27 cellular contexts compared by ENCODE assay signal in the genomic region with DNA sequence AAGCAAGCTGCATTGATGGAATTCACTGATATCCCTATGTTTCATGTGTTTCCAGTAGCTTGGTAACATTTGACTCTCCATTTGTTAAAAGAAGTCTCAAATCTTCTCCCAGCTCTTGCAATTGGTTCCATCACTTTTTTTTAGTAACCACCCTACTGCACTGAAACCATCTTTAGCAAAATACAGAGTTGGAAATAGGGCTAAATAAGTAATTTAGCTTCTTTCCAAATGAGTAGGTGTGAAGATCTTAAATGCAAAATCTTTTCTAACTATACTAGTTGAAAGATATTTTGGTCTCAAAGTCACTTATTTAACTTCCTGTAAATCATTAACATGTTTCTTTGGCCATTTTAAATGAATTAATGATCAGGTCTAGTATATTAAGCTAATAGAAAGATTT.
A peak's percentile ranks its signal among the peaks of the same experiment; 100 is the strongest.
DNase-seq lines count a peak whose midpoint lies in the region; ATAC-seq, FAIRE-seq and TF ChIP-seq lines count a peak whose summit lies in the region.
"Had no signal": no experiment of that assay in that cellular context is flagged by ENCODE, and none has a peak within 500 bp of the region (broad histone marks: within the 10 kb centered on the region; RNA-seq: fewer than 3 reads in every experiment).

No MANE protein-coding gene starts in this region.

- no peak overlapping the region for H3K27ac ChIP-seq in left ventricle myocardium inferior (replicated peaks)
- H3K27ac ChIP-seq in kidney (ENCODE audit: low read depth in 2 of 2, low read length in 2 of 2) = no peak overlapping the region
- H3K27ac ChIP-seq: Peyer's patch, thoracic aorta, vagina had no signal

- H3K27me3 ChIP-seq in GM06990 (replicated peaks; ENCODE audit: control insufficient read depth, insufficient read depth, low read length) (no peaks in the 10 kb centered on the region; the same call in 1 of the 2 replicates), left ventricle myocardium inferior (ENCODE audit: low read depth) (no peaks in the 10 kb centered on the region)
- H3K27me3 ChIP-seq: Peyer's patch, vagina had no signal

- intact Hi-C loops in left ventricle myocardium inferior (cut with micrococcal nuclease) = no loop called here
- intact Hi-C loops in kidney (cut with DNase I) = no loop called here

- no peak for TF ChIP-seq CTCF in GM06990 (IDR thresholded peaks at IDR 0.05; ENCODE audit: insufficient read depth, low read length, poor library complexity, severe bottlenecking)
- no peak for TF ChIP-seq CTCF in left ventricle myocardium inferior (IDR thresholded peaks at IDR 0.05; ENCODE audit: borderline replicate concordance)
- no peak for TF ChIP-seq CTCF in kidney (IDR thresholded peaks at IDR 0.05; ENCODE audit: borderline replicate concordance, extremely low read depth, insufficient read depth)

- no peaks in the 10 kb centered on the region for H3K9me3 ChIP-seq in left ventricle myocardium inferior (replicated peaks)
- H3K9me3 ChIP-seq in kidney (ENCODE audit: control insufficient read depth in 1 of 2, low read length in 2 of 2) = no peaks in the 10 kb centered on the region
- H3K9me3 ChIP-seq: Peyer's patch, thoracic aorta, vagina had no signal

- no peak for FAIRE-seq in kidney (lab: Jason Lieb, UNC)
- FAIRE-seq: GM12891, K562 had no signal

- H3K36me3 ChIP-seq in GM06990 (ENCODE audit: control insufficient read depth, insufficient read depth, low read length) (no peaks in the 10 kb centered on the region), left ventricle myocardium inferior (no peaks in the 10 kb centered on the region), kidney (ENCODE audit: control insufficient read depth in 1 of 2, insufficient read depth in 2 of 2, low read length in 2 of 2) (no peaks in the 10 kb centered on the region)
- H3K36me3 ChIP-seq: Peyer's patch, thoracic aorta, vagina had no signal

- H3K9ac ChIP-seq in kidney (ENCODE audit: low read length in 2 of 2) = no peak overlapping the region

- ATAC-seq in GM18861 (IDR thresholded peaks at IDR 0.05; ENCODE audit: unreplicated experiment) (peak; percentile 85), GM21447 (IDR thresholded peaks at IDR 0.05; ENCODE audit: unreplicated experiment) (peak; percentile 76), HG03175 (IDR thresholded peaks at IDR 0.05; ENCODE audit: unreplicated experiment) (peak; percentile 88)
- ATAC-seq: K562; left ventricle myocardium superior; naive thymus-derived CD4-positive, alpha-beta T cell; stimulated activated naive CD8-positive, alpha-beta T cell treated with anti-CD3 and anti-CD28 coated beads, Interleukin-15, Interleukin-2, amounts not matched to agents 100 U/mL and 50 U/mL, for 24 hours had no signal

- H3K4me3 ChIP-seq in GM06990 (replicated peaks; ENCODE audit: low read depth, low read length) (no peak overlapping the region), left ventricle myocardium inferior (no peak overlapping the region), kidney (ENCODE audit: low read length in 2 of 2) (no peak overlapping the region)
- H3K4me3 ChIP-seq: K562, Peyer's patch, thoracic aorta, vagina had no signal

- peak; percentile 21 for DNase-seq in GM06990 (ENCODE audit: extremely low read depth, insufficient read length)
- no peak for DNase-seq in left ventricle myocardium inferior
- no peak for DNase-seq in NK-92 treated with Interleukin-12 subunit alpha and Interleukin-12 subunit beta, amount 100 ng/mL, for 24 hours (lab: John Stamatoyannopoulos, UW)
- DNase-seq in HuH-7 (ENCODE audit: low spot score) = no peak
- no peak for DNase-seq in kidney
- DNase-seq: activated CD4-positive, alpha-beta T cell treated with anti-CD3 and anti-CD28 coated beads for 48 hours; activated CD8-positive, alpha-beta memory T cell treated with anti-CD3 and anti-CD28 coated beads for 24 hours; activated gamma-delta T cell treated with Interleukin-2 at 50 U/mL for 16 hours; activated T-cell treated with anti-CD3 and anti-CD28 coated beads, Interleukin-2, amount 50 U/mL, for 1 hour; Calu3; DND-41; left ventricle myocardium superior; naive thymus-derived CD4-positive, alpha-beta T cell; NCI-H1105 treated with DMSO at 0.1 percent for 48 hours; NCI-H2029; NCI-H526; occipital lobe; Peyer's patch; SHP77 treated with DMSO at 0.1 percent for 48 hours; stimulated activated naive CD8-positive, alpha-beta T cell treated with anti-CD3 and anti-CD28 coated beads, Interleukin-15, Interleukin-2, amounts not matched to agents 100 U/mL and 50 U/mL, for 24 hours had no signal

- H3K4me1 ChIP-seq in left ventricle myocardium inferior (no peaks in the 10 kb centered on the region), kidney (ENCODE audit: control insufficient read depth in 1 of 2, insufficient read depth in 1 of 2, low read depth in 1 of 2, low read length in 2 of 2) (no peaks in the 10 kb centered on the region)
- H3K4me1 ChIP-seq: Peyer's patch, vagina had no signal
